Comparison of ENCODE assay signal across 16 cellular contexts in genomic region chr1:222334026-222334680, GRCh38.
DNase-seq lines count a peak whose midpoint lies in the region; ATAC-seq and TF ChIP-seq lines count a peak whose summit lies in the region.
"Had no signal": no experiment of that assay in that cellular context is flagged by ENCODE, and none has a peak within 500 bp of the region (broad histone marks: within the 10 kb centered on the region; RNA-seq: fewer than 3 reads in every experiment).

No MANE protein-coding gene starts in this region.

- intact Hi-C loops in PC-3 (cut with micrococcal nuclease) = no loop called here

- H3K4me2 ChIP-seq in PC-3 (ENCODE audit: low read length) = no peak overlapping the region

- ATAC-seq in PC-3 (no peak), HG03457 (IDR thresholded peaks at IDR 0.05; ENCODE audit: unreplicated experiment) (no peak)

- H3K27me3 ChIP-seq in PC-3 (ENCODE audit: low read length) = peaks cover 30% of the 10 kb centered on the region

- no peaks in the 10 kb centered on the region for H3F3A ChIP-seq in PC-3 (ENCODE audit: low read length, unreplicated experiment)

- no peaks in the 10 kb centered on the region for H3K9me2 ChIP-seq in PC-3 (replicated peaks; ENCODE audit: low read length)

- CTCF ChIA-PET in PC-3 (lab: Charles Lee) = no interaction called here

- no peaks in the 10 kb centered on the region for H3K36me3 ChIP-seq in PC-3 (ENCODE audit: low read depth, low read length)
- H3K36me3 ChIP-seq: BE2C had no signal

- no TSS peak for BruUV-seq in PC-3 (replicated peaks; lab: Mats Ljungman, UMichigan)

- no peak overlapping the region for H3K27ac ChIP-seq in PC-3 (ENCODE audit: low read length)
- H3K27ac ChIP-seq: epithelial cell of prostate, parathyroid adenoma, SK-N-MC had no signal

- no peaks in the 10 kb centered on the region for H4K20me1 ChIP-seq in PC-3 (ENCODE audit: low read length)

- H3K9me3 ChIP-seq in PC-3 (ENCODE audit: low read length) = no peaks in the 10 kb centered on the region
- H3K9me3 ChIP-seq: BE2C had no signal

- H3K9ac ChIP-seq in PC-3 (ENCODE audit: low read length) = no peak overlapping the region
- H3K9ac ChIP-seq: parathyroid adenoma had no signal

- no peak overlapping the region for H2AFZ ChIP-seq in PC-3 (ENCODE audit: low read length)
- H2AFZ ChIP-seq: parathyroid adenoma had no signal

- H3K4me3 ChIP-seq in PC-3 (ENCODE audit: low read length) = no peak overlapping the region
- H3K4me3 ChIP-seq: SK-N-MC had no signal

- peak; percentile 10 for DNase-seq in stimulated activated CD4-positive, alpha-beta T cell treated with anti-CD3 and anti-CD28 coated beads, Interleukin-15, amount 100 ng/mL, for 24 hours
- DNase-seq in stimulated activated CD4-positive, alpha-beta T cell treated with anti-CD3 and anti-CD28 coated beads, Interleukin-4, amount 100 ng/mL, for 1 hour = no peak
- DNase-seq in PC-3 = peak; percentile 44
- DNase-seq in fibroblast of peridontal ligament (ENCODE audit: extremely low read depth) = peak; percentile 69
- DNase-seq in epidermal melanocyte (ENCODE audit: insufficient read length, low spot score) = no peak
- DNase-seq in DMS 273 treated with DMSO at 0.1 percent for 48 hours (lab: John Stamatoyannopoulos, UW) = no peak
- no peak for DNase-seq in stimulated activated CD4-positive, alpha-beta T cell treated with anti-CD3 and anti-CD28 coated beads, Interleukin-2, amount 100 ng/mL, for 48 hours
- DNase-seq: BE2C; hypothalamus; KG1; NCI-H187 treated with DMSO at 0.1 percent for 48 hours; NK-92 treated with Interleukin-12 subunit alpha and Interleukin-12 subunit beta, amount 100 ng/mL, for 24 hours had no signal

- no peaks in the 10 kb centered on the region for H3K79me2 ChIP-seq in PC-3 (ENCODE audit: low read length)
- H3K79me2 ChIP-seq: parathyroid adenoma had no signal

- no peaks in the 10 kb centered on the region for H3K4me1 ChIP-seq in PC-3 (ENCODE audit: insufficient read depth, low read length)
- H3K4me1 ChIP-seq: BE2C, parathyroid adenoma had no signal

- POLR2A ChIA-PET in PC-3 (lab: Charles Lee; ENCODE audit: unreplicated experiment) = no interaction called here

- TF ChIP-seq CTCF in PC-3 (conservative IDR thresholded peaks at IDR 0.05; ENCODE audit: low read depth, low read length) = no peak

Comparison
In these comparisons a context has a peak if more than half of its experiments do, and no peak if none do; other contexts are left out.
1. DNase-seq: peak in stimulated activated CD4-positive, alpha-beta T cell treated with anti-CD3 and anti-CD28 coated beads, Interleukin-15, amount 100 ng/mL, for 24 hours (single experiment), PC-3 (single experiment) and fibroblast of peridontal ligament (single experiment); none in stimulated activated CD4-positive, alpha-beta T cell treated with anti-CD3 and anti-CD28 coated beads, Interleukin-4, amount 100 ng/mL, for 1 hour (single experiment), epidermal melanocyte (single experiment), DMS 273 treated with DMSO at 0.1 percent for 48 hours (single experiment) and stimulated activated CD4-positive, alpha-beta T cell treated with anti-CD3 and anti-CD28 coated beads, Interleukin-2, amount 100 ng/mL, for 48 hours (0 of 2).